Comparison of ENCODE assay signal across 38 cellular contexts in the genomic region with DNA sequence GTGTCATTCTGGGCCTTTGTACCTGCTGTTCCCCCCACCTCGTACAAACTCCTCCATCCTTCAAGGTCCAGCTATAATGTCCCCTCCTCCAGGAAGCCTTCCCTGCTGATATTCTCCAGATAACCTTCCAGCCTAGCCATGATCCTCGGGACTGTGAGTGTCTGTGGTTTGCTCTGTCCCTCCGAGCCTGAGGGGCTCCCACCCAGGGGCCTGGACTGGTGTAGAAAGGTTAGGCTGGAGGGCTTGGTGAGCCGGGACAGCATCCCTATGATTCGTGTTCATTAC. TPM values are rescaled to one million over a fixed set of nuclear protein-coding genes. Genes with fewer than 3 reads are reported as not detected.
"Had no signal": no experiment of that assay in that cellular context is flagged by ENCODE, and none has a peak within 500 bp of the region (broad histone marks: within the 10 kb centered on the region; RNA-seq: fewer than 3 reads in every experiment).

No MANE protein-coding gene starts in this region.

- H3K27ac ChIP-seq: ascending aorta, breast epithelium, cardiac muscle cell, colonic mucosa, WERI-Rb-1 had no signal

- H3K9me3 ChIP-seq: ascending aorta, breast epithelium, colonic mucosa had no signal

- H3K9me3 Mint-ChIP-seq: activated B cell treated with CpG ODN at 0.5 μM for 24 hours; activated naive CD4-positive, alpha-beta T cell treated with anti-CD3 and anti-CD28 coated beads for 36 hours; activated naive CD4-positive, alpha-beta T cell treated with anti-CD3 and anti-CD28 coated beads, Interleukin-2, amount 50 U/mL, for 24 hours; activated naive CD8-positive, alpha-beta T cell treated with anti-CD3 and anti-CD28 coated beads for 36 hours; activated naive CD8-positive, alpha-beta T cell treated with anti-CD3 and anti-CD28 coated beads, Interleukin-2, amount 50 U/mL, for 24 hours; activated T-helper 1 cell treated with anti-CD3 and anti-CD28 coated beads, Interleukin-12 subunit alpha, Interleukin-12 subunit beta, Interleukin-2, Interleukin-4 antibody, amounts not matched to agents 30 ng/mL and 10 ng/mL and 1 ng/mL, durations not matched to agents 14 hours and 24 hours and 36 hours; activated T-helper 2 cell treated with anti-CD3 and anti-CD28 coated beads, Interferon-gamma antibody, Interleukin-2, Interleukin-4, amounts not matched to agents 10 μg/mL and 5 μg/mL and 100 μg/mL, durations not matched to agents 14 hours and 24 hours and 36 hours; T-helper 2 cell treated with Interferon-gamma antibody and Interleukin-4, amounts not matched to agents 5 μg/mL and 100 μg/mL, for 36 hours had no signal

- ATAC-seq: activated CD4-positive, CD25-positive, alpha-beta regulatory T cell treated with anti-CD3 and anti-CD28 coated beads, Interleukin-2, amount 50 U/mL, for 24 hours; activated CD8-positive, alpha-beta memory T cell treated with anti-CD3 and anti-CD28 coated beads, Interleukin-2, amount 10 ng/mL, durations not matched to agents 7 days and 5 days; activated CD8-positive, alpha-beta T cell treated with anti-CD3 and anti-CD28 coated beads, Interleukin-2, amount 10 ng/mL, durations not matched to agents 7 days and 5 days; activated naive CD8-positive, alpha-beta T cell treated with anti-CD3 and anti-CD28 coated beads, Interleukin-2, amount 50 U/mL, for 24 hours; esophagus mucosa; T-helper 17 cell had no signal

- DNase-seq: activated B cell treated with CpG ODN at 0.5 μM for 24 hours; activated CD4-positive, alpha-beta T cell treated with anti-CD3 and anti-CD28 coated beads for 48 hours; activated CD4-positive, alpha-beta T cell treated with anti-CD3 and anti-CD28 coated beads, Interleukin-2, amount 50 U/mL, for 1 hour; activated CD4-positive, alpha-beta T cell treated with anti-CD3 and anti-CD28 coated beads, Interleukin-2, amount 50 U/mL, for 48 hours; activated CD8-positive, alpha-beta memory T cell treated with anti-CD3 and anti-CD28 coated beads, Interleukin-2, amount 10 ng/mL, durations not matched to agents 7 days and 5 days; activated CD8-positive, alpha-beta memory T cell treated with anti-CD3 and anti-CD28 coated beads, Interleukin-2, amount 50 U/mL, for 4 hours; activated CD8-positive, alpha-beta T cell treated with anti-CD3 and anti-CD28 coated beads, Interleukin-2, amount 10 ng/mL, durations not matched to agents 7 days and 5 days; activated effector memory CD4-positive, alpha-beta T cell treated with anti-CD3 and anti-CD28 coated beads, Interleukin-2, amount 50 U/mL, for 16 hours; activated naive CD4-positive, alpha-beta T cell treated with anti-CD3 and anti-CD28 coated beads for 36 hours; activated naive CD8-positive, alpha-beta T cell treated with anti-CD3 and anti-CD28 coated beads for 36 hours; activated naive CD8-positive, alpha-beta T cell treated with anti-CD3 and anti-CD28 coated beads, Interleukin-2, amount 50 U/mL, for 24 hours; activated T-cell treated with anti-CD3 and anti-CD28 coated beads, Interleukin-2, amount 50 U/mL, for 1 hour; activated T-cell treated with anti-CD3 and anti-CD28 coated beads, Interleukin-2, amount 50 U/mL, for 48 hours; central memory CD4-positive, alpha-beta T cell; cerebellar nuclear complex; colonic mucosa; effector CD8-positive, alpha-beta T cell; foreskin fibroblast; head of caudate nucleus; T-helper 1 cell; T-helper 17 cell; T1000; WERI-Rb-1 had no signal

- H3K36me3 ChIP-seq: ascending aorta, breast epithelium, cardiac muscle cell, colonic mucosa, WERI-Rb-1 had no signal

- H3K4me3 ChIP-seq: ascending aorta, breast epithelium, cardiac muscle cell, colonic mucosa had no signal

- H3K36me3 Mint-ChIP-seq: activated naive CD8-positive, alpha-beta T cell treated with anti-CD3 and anti-CD28 coated beads for 36 hours; brain had no signal

- H3K27ac Mint-ChIP-seq: activated B cell treated with CpG ODN at 0.5 μM for 24 hours; activated CD8-positive, alpha-beta memory T cell treated with anti-CD3 and anti-CD28 coated beads, Interleukin-2, amount 10 ng/mL, durations not matched to agents 7 days and 5 days; activated CD8-positive, alpha-beta T cell treated with anti-CD3 and anti-CD28 coated beads, Interleukin-2, amount 10 ng/mL, durations not matched to agents 7 days and 5 days; activated naive CD4-positive, alpha-beta T cell treated with anti-CD3 and anti-CD28 coated beads for 36 hours; activated naive CD8-positive, alpha-beta T cell treated with anti-CD3 and anti-CD28 coated beads for 36 hours; activated naive CD8-positive, alpha-beta T cell treated with anti-CD3 and anti-CD28 coated beads, Interleukin-2, amount 50 U/mL, for 24 hours; activated T-helper 1 cell treated with anti-CD3 and anti-CD28 coated beads, Interleukin-12 subunit alpha, Interleukin-12 subunit beta, Interleukin-2, Interleukin-4 antibody, amounts not matched to agents 30 ng/mL and 10 ng/mL and 1 ng/mL, durations not matched to agents 14 hours and 24 hours and 36 hours; activated T-helper 2 cell treated with anti-CD3 and anti-CD28 coated beads, Interferon-gamma antibody, Interleukin-2, Interleukin-4, amounts not matched to agents 10 μg/mL and 5 μg/mL and 100 μg/mL, durations not matched to agents 14 hours and 24 hours and 36 hours; brain; T-helper 17 cell; T-helper 2 cell treated with Interferon-gamma antibody and Interleukin-4, amounts not matched to agents 5 μg/mL and 100 μg/mL, for 36 hours had no signal

- H3K4me3 Mint-ChIP-seq: activated B cell treated with CpG ODN at 0.5 μM for 24 hours; activated CD8-positive, alpha-beta memory T cell treated with anti-CD3 and anti-CD28 coated beads, Interleukin-2, amount 10 ng/mL, durations not matched to agents 7 days and 5 days; activated CD8-positive, alpha-beta T cell treated with anti-CD3 and anti-CD28 coated beads, Interleukin-2, amount 10 ng/mL, durations not matched to agents 7 days and 5 days; activated naive CD4-positive, alpha-beta T cell treated with anti-CD3 and anti-CD28 coated beads for 36 hours; activated naive CD4-positive, alpha-beta T cell treated with anti-CD3 and anti-CD28 coated beads, Interleukin-2, amount 50 U/mL, for 24 hours; activated naive CD8-positive, alpha-beta T cell treated with anti-CD3 and anti-CD28 coated beads for 36 hours; activated naive CD8-positive, alpha-beta T cell treated with anti-CD3 and anti-CD28 coated beads, Interleukin-2, amount 50 U/mL, for 24 hours; activated T-helper 1 cell treated with anti-CD3 and anti-CD28 coated beads, Interleukin-12 subunit alpha, Interleukin-12 subunit beta, Interleukin-2, Interleukin-4 antibody, amounts not matched to agents 30 ng/mL and 10 ng/mL and 1 ng/mL, durations not matched to agents 14 hours and 24 hours and 36 hours; brain; T-helper 2 cell treated with Interferon-gamma antibody and Interleukin-4, amounts not matched to agents 5 μg/mL and 100 μg/mL, for 36 hours had no signal

RNA-seq across cellular contexts. Expression of a gene that starts 2.9 kb away (rescaled TPM):
- total RNA-seq: activated CD8-positive, alpha-beta memory T cell treated with anti-CD3 and anti-CD28 coated beads for 36 hours; activated CD8-positive, alpha-beta memory T cell treated with anti-CD3 and anti-CD28 coated beads, Interleukin-2, amount 10 ng/mL, durations not matched to agents 7 days and 5 days; activated CD8-positive, alpha-beta T cell treated with anti-CD3 and anti-CD28 coated beads, Interleukin-2, amount 10 ng/mL, durations not matched to agents 7 days and 5 days; activated naive CD4-positive, alpha-beta T cell treated with anti-CD3 and anti-CD28 coated beads for 36 hours; activated naive CD8-positive, alpha-beta T cell treated with anti-CD3 and anti-CD28 coated beads for 36 hours; activated T-helper 1 cell treated with anti-CD3 and anti-CD28 coated beads, Interleukin-12 subunit alpha, Interleukin-12 subunit beta, Interleukin-2, Interleukin-4 antibody, amounts not matched to agents 30 ng/mL and 10 ng/mL and 1 ng/mL, durations not matched to agents 14 hours and 24 hours and 36 hours; activated T-helper 2 cell treated with anti-CD3 and anti-CD28 coated beads, Interferon-gamma antibody, Interleukin-2, Interleukin-4, amounts not matched to agents 10 μg/mL and 5 μg/mL and 100 μg/mL, durations not matched to agents 14 hours and 24 hours and 36 hours; dermis microvascular lymphatic vessel endothelial cell; endothelial cell of umbilical vein; epithelial cell of proximal tubule; frontal cortex; T-helper 17 cell had no signal
- polyA plus RNA-seq: endothelial cell of umbilical vein had no signal
